ENCODE assay signal across 8 cellular contexts in genomic region chr20:33992923-33993799, GRCh38. TPM values are rescaled to one million over a fixed set of nuclear protein-coding genes. Genes with fewer than 3 reads are reported as not detected.
DNase-seq lines count a peak whose midpoint lies in the region; ATAC-seq and TF ChIP-seq lines count a peak whose summit lies in the region.

No MANE protein-coding gene starts in this region.

- H3K27me3 Mint-ChIP-seq in IgD-negative memory B cell, result no peaks in the 10 kb centered on the region

- peak overlapping the region; percentile 94 to 100 (median 97) for H3K4me3 Mint-ChIP-seq in IgD-negative memory B cell

- peaks cover 60% of the 10 kb centered on the region for H3K4me1 ChIP-seq in mononuclear cell (ENCODE audit: insufficient read depth, low read length)

- peaks cover 3% of the 10 kb centered on the region for H3K36me3 Mint-ChIP-seq in IgD-negative memory B cell

- peak overlapping the region; percentile 94 to 99 (median 98) for H3K27ac Mint-ChIP-seq in IgD-negative memory B cell

- peak overlapping the region; percentile 60 for H3K4me3 ChIP-seq in epithelial cell of esophagus (ENCODE audit: low read length)
- H3K4me3 ChIP-seq in mononuclear cell (ENCODE audit: low read length), result peak overlapping the region; percentile 79

- DNase-seq in DMS153 (lab: John Stamatoyannopoulos, UW) (peak; percentile 100), OCI-M1 (lab: John Stamatoyannopoulos, UW) (peak; percentile 99), activated T-cell treated with anti-CD3 and anti-CD28 coated beads for 48 hours (ENCODE audit: low read depth) (peak; percentile 99), epithelial cell of esophagus (ENCODE audit: low read depth) (peak; percentile 99)
- DNase-seq in stimulated activated CD8-positive, alpha-beta memory T cell treated with anti-CD3 and anti-CD28 coated beads, Interleukin-2, amount 100 ng/mL, for 48 hours (ENCODE audit: low read depth in 2 of 2), result peak; percentile 98 to 99

- H3K27me3 ChIP-seq in mononuclear cell (ENCODE audit: insufficient read depth, low read length), result no peaks in the 10 kb centered on the region

- no peak for TF ChIP-seq CTCF in epithelial cell of esophagus (IDR thresholded peaks at IDR 0.05; ENCODE audit: insufficient read depth, low read depth, low read length, missing control alignments)

- peaks cover 0 to 2% (median 0%) of the 10 kb centered on the region in 3 donors for H3K9me3 Mint-ChIP-seq in IgD-negative memory B cell

- peak; percentile 61 for ATAC-seq in GM21576 (IDR thresholded peaks at IDR 0.05; ENCODE audit: unreplicated experiment)

- peaks cover 24 to 52% (median 42%) of the 10 kb centered on the region in 3 donors for H3K4me1 Mint-ChIP-seq in IgD-negative memory B cell

- H3K9me3 ChIP-seq in mononuclear cell (ENCODE audit: low read depth, low read length), result no peaks in the 10 kb centered on the region

RNA-seq across cellular contexts. Expression of gene RALY, which starts 0.6 kb away (rescaled TPM):
- 218 TPM for polyA plus RNA-seq in IgD-negative memory B cell
- 94.6 TPM for total RNA-seq in mononuclear cell

Comparison
In these comparisons a context has a peak if more than half of its experiments do, and no peak if none do; other contexts are left out.
1. Peak in every context shown above with its lines: DNase-seq, ATAC-seq and H3K4me3 ChIP-seq.